ENCODE assay signal across 18 cellular contexts in genomic region chr10:15295540-15296325, GRCh38.
A peak's percentile ranks its signal among the peaks of the same experiment; 100 is the strongest.
DNase-seq lines count a peak whose midpoint lies in the region; TF ChIP-seq lines count a peak whose summit lies in the region.
"Had no signal": no experiment of that assay in that cellular context is flagged by ENCODE, and none has a peak within 500 bp of the region (broad histone marks: within the 10 kb centered on the region; RNA-seq: fewer than 3 reads in every experiment).

No MANE protein-coding gene starts in this region.

- no peak overlapping the region for H2AFZ ChIP-seq in osteoblast (ENCODE audit: low read length)

- H3K4me1 ChIP-seq in BLaER1: peaks cover 34% of the 10 kb centered on the region
- peaks cover 55% of the 10 kb centered on the region for H3K4me1 ChIP-seq in SJSA1 (replicated peaks)
- H3K4me1 ChIP-seq in osteoblast (ENCODE audit: insufficient read depth, low read length): peaks cover 21% of the 10 kb centered on the region
- H3K4me1 ChIP-seq: SJCRH30 had no signal

- H3K27ac ChIP-seq in BLaER1: 0 out of 2 replicates have a peak overlapping the region, but pooled peaks have one; percentile 10
- peak overlapping the region; percentile 44 for H3K27ac ChIP-seq in SJSA1
- H3K27ac ChIP-seq in osteoblast (ENCODE audit: low read depth, low read length): peak overlapping the region; percentile 8
- no peak overlapping the region for H3K27ac ChIP-seq in RWPE1
- H3K27ac ChIP-seq: SJCRH30 had no signal

- no peak for DNase-seq in SJSA1 (ENCODE audit: low read depth in 1 of 2, low spot score in 2 of 2)
- DNase-seq in fibroblast of gingiva (ENCODE audit: low read depth): peak; percentile 17
- DNase-seq in osteoblast (ENCODE audit: insufficient read length, low spot score, missing footprints): no peak
- DNase-seq in NCI-H1930 (lab: John Stamatoyannopoulos, UW): no peak
- DNase-seq in DMS 273 treated with DMSO at 0.1 percent for 48 hours (lab: John Stamatoyannopoulos, UW): no peak
- no peak for DNase-seq in RWPE1 (ENCODE audit: low spot score)
- no peak for DNase-seq in D341Med (ENCODE audit: low spot score)
- DNase-seq: CD4-positive, alpha-beta T cell; KG1; MM.1S; NCI-H2081 treated with DMSO at 0.1 percent for 48 hours; NCI-H226; NCI-H526; NK-92 treated with Interleukin-12 subunit alpha and Interleukin-12 subunit beta, amount 100 ng/mL, for 24 hours; OCI-M1; RPMI8226; SJCRH30 had no signal

- CTCF ChIA-PET in RWPE1 (lab: Yijun Ruan, JAX): interaction anchor here (0.6 kb wide), 1 partner anchor 33 kb away, joined by 3 read pairs; no protein-coding TSS in a partner anchor

- no peak overlapping the region for H3K4me3 ChIP-seq in BLaER1
- no peak overlapping the region for H3K4me3 ChIP-seq in SJSA1
- no peak overlapping the region for H3K4me3 ChIP-seq in osteoblast (ENCODE audit: insufficient read depth, low read length)
- H3K4me3 ChIP-seq: SJCRH30 had no signal

- H3K9me3 ChIP-seq in BLaER1 (no peaks in the 10 kb centered on the region), SJSA1 (replicated peaks) (no peaks in the 10 kb centered on the region), osteoblast (ENCODE audit: low read depth, low read length) (no peaks in the 10 kb centered on the region)
- H3K9me3 ChIP-seq: SJCRH30 had no signal

- TF ChIP-seq CTCF in osteoblast (IDR thresholded peaks at IDR 0.05; ENCODE audit: extremely low read depth, low read depth, low read length) (no peak), RWPE1 (conservative IDR thresholded peaks at IDR 0.05; ENCODE audit: low read depth) (no peak)

- H3K36me3 ChIP-seq in BLaER1: peaks cover 10% of the 10 kb centered on the region
- 0 out of 2 replicates have a peak, but pooled peaks cover 3% of the 10 kb centered on the region for H3K36me3 ChIP-seq in SJSA1
- H3K36me3 ChIP-seq in osteoblast (ENCODE audit: insufficient read depth, low read length): no peaks in the 10 kb centered on the region
- H3K36me3 ChIP-seq: SJCRH30 had no signal

- H3K4me2 ChIP-seq in BLaER1: peak overlapping the region; percentile 49
- H3K4me2 ChIP-seq in osteoblast (ENCODE audit: insufficient read depth, low read length): no peak overlapping the region

- H3K79me2 ChIP-seq in osteoblast (ENCODE audit: insufficient read depth, low read length): peaks cover 58% of the 10 kb centered on the region

- no peak overlapping the region for H3K9ac ChIP-seq in BLaER1

- H3K27me3 ChIP-seq in BLaER1 (no peaks in the 10 kb centered on the region), SJSA1 (replicated peaks) (no peaks in the 10 kb centered on the region), osteoblast (ENCODE audit: insufficient read depth, low read length) (no peaks in the 10 kb centered on the region)
- H3K27me3 ChIP-seq: SJCRH30 had no signal

- POLR2A ChIA-PET in RWPE1 (lab: Yijun Ruan, JAX; ENCODE audit: low non-redundant PET): no interaction called here

- peaks cover 11% of the 10 kb centered on the region; the same call in 1 of the 2 replicates for H4K20me1 ChIP-seq in BLaER1
- H4K20me1 ChIP-seq in osteoblast (ENCODE audit: insufficient read depth, low read length): no peaks in the 10 kb centered on the region
